Comparison of ENCODE assay signal across 31 cellular contexts in the genomic region with DNA sequence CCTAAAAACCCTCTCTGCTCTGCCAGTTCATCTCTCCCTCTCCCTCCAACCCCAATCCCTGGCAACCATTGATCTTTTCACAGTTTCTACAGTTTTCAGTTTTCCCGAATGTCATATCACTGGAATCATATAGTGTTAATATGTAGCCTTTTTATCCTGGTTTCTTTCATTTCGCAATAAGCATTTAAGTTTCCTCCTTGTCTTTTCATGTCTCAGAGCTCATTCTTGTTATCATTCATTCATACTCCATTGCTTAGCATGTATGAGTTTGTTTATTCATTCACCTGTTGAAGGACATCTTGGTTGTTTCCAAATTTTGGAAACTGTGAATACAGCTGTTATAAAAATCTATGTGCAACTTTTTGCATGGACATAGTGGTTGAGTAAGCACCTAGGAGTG.
"Had no signal": no experiment of that assay in that cellular context is flagged by ENCODE, and none has a peak within 500 bp of the region (broad histone marks: within the 10 kb centered on the region; RNA-seq: fewer than 3 reads in every experiment).

No MANE protein-coding gene starts in this region.

- H2AFZ ChIP-seq: neural progenitor cell, parathyroid adenoma had no signal

- H3K4me3 ChIP-seq: neural progenitor cell, ovary, psoas muscle, skin epidermis, smooth muscle cell, spleen, suprapubic skin, testis, tibial artery, transverse colon, upper lobe of right lung, uterus had no signal

- H3K4me1 ChIP-seq: neural progenitor cell, upper lobe of right lung, uterus had no signal

- H3K27me3 Mint-ChIP-seq: progenitor cell of endocrine pancreas had no signal

- H3K9ac ChIP-seq: neural progenitor cell, parathyroid adenoma had no signal

- H3K36me3 ChIP-seq: neural progenitor cell, ovary, spleen, suprapubic skin, tibial artery, transverse colon, upper lobe of right lung, uterus had no signal

- H3K79me2 ChIP-seq: parathyroid adenoma had no signal

- DNase-seq: natural killer cell; occipital lobe; ovary; posterior cingulate gyrus; psoas muscle; right cardiac atrium; spleen; stimulated activated CD4-positive, alpha-beta T cell treated with anti-CD3 and anti-CD28 coated beads, Interleukin-12 subunit alpha, Interleukin-12 subunit beta, amount 100 ng/mL, for 4 hours; stimulated activated CD4-positive, alpha-beta T cell treated with anti-CD3 and anti-CD28 coated beads, Interleukin-1b, Interleukin-23, amount 100 ng/mL, for 48 hours; stimulated activated CD4-positive, alpha-beta T cell treated with anti-CD3 and anti-CD28 coated beads, Interleukin-4, amount 100 ng/mL, for 1 hour; stimulated activated CD4-positive, alpha-beta T cell treated with anti-CD3 and anti-CD28 coated beads, Interleukin-4, amount 100 ng/mL, for 4 hours; stimulated activated CD8-positive, alpha-beta memory T cell treated with anti-CD3 and anti-CD28 coated beads, Interleukin-4, amount 100 ng/mL, for 48 hours; stimulated activated naive CD4-positive, alpha-beta T cell; stimulated activated naive CD8-positive, alpha-beta T cell treated with anti-CD3 and anti-CD28 coated beads, Interleukin-15, amount 100 ng/mL, for 72 hours; stimulated activated naive CD8-positive, alpha-beta T cell treated with anti-CD3 and anti-CD28 coated beads, Interleukin-15, Interleukin-2, amounts not matched to agents 100 U/mL and 50 U/mL, for 24 hours; substantia nigra; testis; tibial artery; transverse colon; upper lobe of right lung; uterus had no signal

- H3K27ac Mint-ChIP-seq: natural killer cell; nephron; neural progenitor cell; progenitor cell of endocrine pancreas; stimulated activated memory B cell treated with anti-CD40 and anti-IgM and Interleukin-4, amounts not matched to agents 10 μg/mL and 1 μg/mL and 100 μg/mL, for 72 hours; stimulated activated naive CD8-positive, alpha-beta T cell treated with anti-CD3 and anti-CD28 coated beads, Interleukin-15, amount 100 ng/mL, for 72 hours; type B pancreatic cell had no signal

- H3K9me3 ChIP-seq: ovary, psoas muscle, spleen, suprapubic skin, testis, tibial artery, transverse colon, upper lobe of right lung, uterus had no signal

- H3K4me3 Mint-ChIP-seq: natural killer cell; nephron; neural progenitor cell; stimulated activated memory B cell treated with anti-CD40 and anti-IgM and Interleukin-4, amounts not matched to agents 10 μg/mL and 1 μg/mL and 100 μg/mL, for 72 hours; stimulated activated naive CD8-positive, alpha-beta T cell treated with anti-CD3 and anti-CD28 coated beads, Interleukin-15, amount 100 ng/mL, for 72 hours; type B pancreatic cell had no signal

- H3K27ac ChIP-seq: neural progenitor cell, ovary, parathyroid adenoma, psoas muscle, skin epidermis, spleen, suprapubic skin, testis, tibial artery, transverse colon, upper lobe of right lung, uterus had no signal

- H3K4me2 ChIP-seq: neural progenitor cell, smooth muscle cell had no signal

- H3K36me3 Mint-ChIP-seq: natural killer cell; neural progenitor cell; stimulated activated memory B cell treated with anti-CD40 and anti-IgM and Interleukin-4, amounts not matched to agents 10 μg/mL and 1 μg/mL and 100 μg/mL, for 72 hours; type B pancreatic cell had no signal

- H3K27me3 ChIP-seq: ovary, testis, uterus had no signal

- H3K9me3 Mint-ChIP-seq: natural killer cell; nephron; neural progenitor cell; stimulated activated memory B cell treated with anti-CD40 and anti-IgM and Interleukin-4, amounts not matched to agents 10 μg/mL and 1 μg/mL and 100 μg/mL, for 72 hours; stimulated activated naive CD8-positive, alpha-beta T cell treated with anti-CD3 and anti-CD28 coated beads, Interleukin-15, amount 100 ng/mL, for 72 hours; type B pancreatic cell had no signal

- ATAC-seq: natural killer cell; psoas muscle; right cardiac atrium; sciatic nerve; stimulated activated memory B cell treated with anti-CD40 and anti-IgM and Interleukin-4, amounts not matched to agents 10 μg/mL and 1 μg/mL and 100 μg/mL, for 72 hours; stimulated activated naive CD8-positive, alpha-beta T cell treated with anti-CD3 and anti-CD28 coated beads, Interleukin-15, amount 100 ng/mL, for 72 hours; stimulated activated naive CD8-positive, alpha-beta T cell treated with anti-CD3 and anti-CD28 coated beads, Interleukin-15, Interleukin-2, amounts not matched to agents 100 U/mL and 50 U/mL, for 24 hours; upper lobe of right lung had no signal
